Comparison of ENCODE assay signal across 8 cellular contexts in genomic region chr3:27721717-27722564, GRCh38. TPM values are rescaled to one million over a fixed set of nuclear protein-coding genes. Genes with fewer than 3 reads are reported as not detected.
DNase-seq lines count a peak whose midpoint lies in the region; ATAC-seq and TF ChIP-seq lines count a peak whose summit lies in the region.

TSS of gene EOMES (minus strand) at chr3:27722323. CDS start at chr3:27722294, 29 bp downstream.

- H3K27ac Mint-ChIP-seq in CD14-positive monocyte, result no peak within 1 kb of the TSS

- H3K9me3 Mint-ChIP-seq in CD14-positive monocyte, result peaks cover 0 to 23% (median 6%) of the 10 kb centered on the region in 7 donors
- H3K9me3 Mint-ChIP-seq in activated T-cell treated with anti-CD3 and anti-CD28 coated beads, Interleukin-2, amount 50 U/mL, for 4 hours, result no peaks in the 10 kb centered on the region

- DNase-seq in CD14-positive monocyte (ENCODE audit: low spot score) (no peak), foreskin fibroblast (peak in 1 of 2 donors; percentile 58), psoas muscle (peak; percentile 23 to 60), anterior cingulate cortex (lab: John Stamatoyannopoulos, UW) (no peak)
- peak; percentile 64 for DNase-seq in activated T-cell treated with anti-CD3 and anti-CD28 coated beads, Interleukin-2, amount 50 U/mL, for 4 hours

- no peaks in the 10 kb centered on the region for H3K27me3 ChIP-seq in OCI-LY3 (ENCODE audit: low read depth, low read length)
- peaks cover 12 to 100% (median 41%) of the 10 kb centered on the region in 3 donors for H3K27me3 ChIP-seq in psoas muscle (ENCODE audit: insufficient read depth in 3 of 3, low read length in 2 of 3)

- H3K36me3 ChIP-seq in OCI-LY3 (replicated peaks; ENCODE audit: low read depth, low read length), result no peaks in the 10 kb centered on the region
- H3K36me3 ChIP-seq in psoas muscle (ENCODE audit: insufficient read depth in 1 of 2, low read depth in 1 of 2), result no peaks in the 10 kb centered on the region

- no peaks in the 10 kb centered on the region for H3K36me3 Mint-ChIP-seq in CD14-positive monocyte
- peaks cover 5% of the 10 kb centered on the region for H3K36me3 Mint-ChIP-seq in activated T-cell treated with anti-CD3 and anti-CD28 coated beads, Interleukin-2, amount 50 U/mL, for 4 hours (ENCODE audit: insufficient read depth)

- peak within 1 kb of the TSS; percentile 83 for H3K4me2 ChIP-seq in OCI-LY3 (ENCODE audit: low read length)

- H4K20me1 ChIP-seq in OCI-LY3 (ENCODE audit: insufficient read depth, low read length), result no peaks in the 10 kb centered on the region

- H3K4me1 Mint-ChIP-seq in CD14-positive monocyte, result peaks cover 32% of the 10 kb centered on the region
- H3K4me1 Mint-ChIP-seq in activated T-cell treated with anti-CD3 and anti-CD28 coated beads, Interleukin-2, amount 50 U/mL, for 4 hours (ENCODE audit: low read depth), result peaks cover 28% of the 10 kb centered on the region

- H3K4me3 ChIP-seq in OCI-LY3 (ENCODE audit: low read length) (peak within 1 kb of the TSS; percentile 85), foreskin fibroblast (ENCODE audit: low read depth in 1 of 2, low read length in 2 of 2) (peak within 1 kb of the TSS in 1 of 2 donors; percentile 35), psoas muscle (peak within 1 kb of the TSS; percentile 70)

- peaks cover 91 to 98% (median 93%) of the 10 kb centered on the region in 3 donors for H3K27me3 Mint-ChIP-seq in CD14-positive monocyte (ENCODE audit: low read depth in 3 of 3)
- peaks cover 61% of the 10 kb centered on the region for H3K27me3 Mint-ChIP-seq in activated T-cell treated with anti-CD3 and anti-CD28 coated beads, Interleukin-2, amount 50 U/mL, for 4 hours (ENCODE audit: low read depth)

- WGBS in psoas muscle, 3 donors, result 0 to 1% (median 0%) methylated on average over 52 to 81 of the region's 81 CpGs

- no peaks in the 10 kb centered on the region for H3K79me2 ChIP-seq in OCI-LY3 (ENCODE audit: low read length)

- peak within 1 kb of the TSS; percentile 100 for H2AFZ ChIP-seq in OCI-LY3 (ENCODE audit: low read depth, low read length)

- H3K27ac ChIP-seq in OCI-LY3 (ENCODE audit: low read length), result peak within 1 kb of the TSS; percentile 56
- H3K27ac ChIP-seq in psoas muscle, result no peak within 1 kb of the TSS

- peak within 1 kb of the TSS; percentile 74 for H3K9ac ChIP-seq in OCI-LY3 (ENCODE audit: low read length)

- ATAC-seq in GM19372 (IDR thresholded peaks at IDR 0.05; ENCODE audit: low read depth, unreplicated experiment) (peak; percentile 72), HG03457 (IDR thresholded peaks at IDR 0.05; ENCODE audit: unreplicated experiment) (peak; percentile 69), psoas muscle (peak; percentile 61 to 78 (median 70))
- peak; percentile 74 to 77 for ATAC-seq in activated T-cell treated with anti-CD3 and anti-CD28 coated beads, Interleukin-2, amount 50 U/mL, for 4 hours

- H3K9me3 ChIP-seq in OCI-LY3 (ENCODE audit: insufficient read depth, low read length) (no peaks in the 10 kb centered on the region), psoas muscle (no peaks in the 10 kb centered on the region)

- H3K4me3 Mint-ChIP-seq in CD14-positive monocyte, result peak within 1 kb of the TSS; percentile 67 to 89
- H3K4me3 Mint-ChIP-seq in activated T-cell treated with anti-CD3 and anti-CD28 coated beads, Interleukin-2, amount 50 U/mL, for 4 hours, result peak within 1 kb of the TSS; percentile 83

- intact Hi-C loops in CD14-positive monocyte (cut with micrococcal nuclease) (no loop called here), psoas muscle (cut with DNase I) (no loop called here)

- TF ChIP-seq CTCF in CD14-positive monocyte (IDR thresholded peaks at IDR 0.05) (no peak), OCI-LY3 (IDR thresholded peaks at IDR 0.05; ENCODE audit: low read depth, low read length) (peak; percentile 92), foreskin fibroblast (IDR thresholded peaks at IDR 0.05; ENCODE audit: low read depth, low read length) (peak; percentile 4), psoas muscle (IDR thresholded peaks at IDR 0.05) (no peak)

- H3K4me1 ChIP-seq in OCI-LY3 (ENCODE audit: low read length), result peaks cover 4% of the 10 kb centered on the region; the same call in 1 of the 2 replicates
- peaks cover 19% of the 10 kb centered on the region for H3K4me1 ChIP-seq in psoas muscle

RNA-seq across cellular contexts. Expression of gene EOMES, which starts in this region (rescaled TPM):
- polyA plus RNA-seq in CD14-positive monocyte (under 1 TPM; 0.09 to 0.21 TPM), psoas muscle (under 1 TPM in 2 of 3 donors, not detected in 1; 0.01 to 0.03 TPM)
- 1 to 10 TPM; 2.7 to 7.3 (median 6.1) TPM for total RNA-seq in activated T-cell treated with anti-CD3 and anti-CD28 coated beads, Interleukin-2, amount 50 U/mL, for 4 hours
- under 1 TPM in 3 of 4 donors, not detected in 1; 0.07 to 0.15 (median 0.09) TPM for total RNA-seq in psoas muscle

Comparison
In these comparisons a context has a peak if more than half of its experiments do, and no peak if none do; other contexts are left out.
1. Peak in DNase-seq, ATAC-seq and H3K4me3 ChIP-seq in psoas muscle; RNA of the gene not detected or under 1 TPM.
2. CTCF ChIP-seq: peak in OCI-LY3 (single experiment) and foreskin fibroblast (single experiment); none in CD14-positive monocyte (single experiment) and psoas muscle (single experiment).
3. Peak in every context shown above with its lines, with median percentiles within 50 percentile points of each other: ATAC-seq.